15 cellular contexts compared by ENCODE assay signal in genomic region chr7:75968561-75969001, GRCh38. TPM values are rescaled to one million over a fixed set of nuclear protein-coding genes. Genes with fewer than 3 reads are reported as not detected.
A peak's percentile ranks its signal among the peaks of the same experiment; 100 is the strongest.
DNase-seq lines count a peak whose midpoint lies in the region; ATAC-seq and TF ChIP-seq lines count a peak whose summit lies in the region.
"Had no signal": no experiment of that assay in that cellular context is flagged by ENCODE, and none has a peak within 500 bp of the region (broad histone marks: within the 10 kb centered on the region; RNA-seq: fewer than 3 reads in every experiment).

No MANE protein-coding gene starts in this region.

- H3K9me3 ChIP-seq in endodermal cell (ENCODE audit: control insufficient read depth, low read length) (no peaks in the 10 kb centered on the region), skeletal muscle tissue (ENCODE audit: control insufficient read depth in 3 of 3, low read length in 3 of 3) (no peaks in the 10 kb centered on the region), aorta (ENCODE audit: control insufficient read depth, low read length) (no peaks in the 10 kb centered on the region)
- H3K9me3 ChIP-seq: Caco-2 had no signal

- H3K27me3 ChIP-seq in endodermal cell (ENCODE audit: control insufficient read depth, insufficient read depth, low read length, poor library complexity, severe bottlenecking) (no peaks in the 10 kb centered on the region), skeletal muscle tissue (ENCODE audit: control insufficient read depth in 3 of 3, insufficient read depth in 3 of 3, low read length in 3 of 3) (no peaks in the 10 kb centered on the region), aorta (ENCODE audit: control insufficient read depth in 1 of 2, insufficient read depth in 2 of 2, low read length in 1 of 2) (no peaks in the 10 kb centered on the region)

- H3K4me3 Mint-ChIP-seq in endodermal cell, result no peak overlapping the region
- H3K4me3 Mint-ChIP-seq: activated CD8-positive, alpha-beta T cell treated with anti-CD3 and anti-CD28 coated beads for 36 hours had no signal

- no peak overlapping the region for H3K27ac Mint-ChIP-seq in endodermal cell
- H3K27ac Mint-ChIP-seq: activated CD8-positive, alpha-beta T cell treated with anti-CD3 and anti-CD28 coated beads for 36 hours had no signal

- H3K4me3 ChIP-seq in endodermal cell (ENCODE audit: low read length) (no peak overlapping the region), skeletal muscle tissue (ENCODE audit: low read length in 3 of 3) (peak overlapping the region; percentile 32 to 54 (median 43)), aorta (ENCODE audit: low read length in 2 of 2) (no peak overlapping the region)

- H3K27me3 Mint-ChIP-seq in endodermal cell (ENCODE audit: insufficient read depth), result no peaks in the 10 kb centered on the region
- H3K27me3 Mint-ChIP-seq: activated CD8-positive, alpha-beta T cell treated with anti-CD3 and anti-CD28 coated beads for 36 hours had no signal

- H3K36me3 ChIP-seq in endodermal cell (ENCODE audit: control insufficient read depth, insufficient read depth, low read length) (peaks cover 14% of the 10 kb centered on the region), skeletal muscle tissue (ENCODE audit: control insufficient read depth in 3 of 3, insufficient read depth in 3 of 3, low read length in 3 of 3) (peaks cover 0 to 2% (median 0%) of the 10 kb centered on the region in 3 donors), aorta (ENCODE audit: control insufficient read depth in 1 of 2, insufficient read depth in 2 of 2, low read length in 1 of 2) (no peaks in the 10 kb centered on the region)

- H3K9ac ChIP-seq in endodermal cell (ENCODE audit: extremely low read depth, low read length, poor library complexity, severe bottlenecking) (no peak overlapping the region), skeletal muscle tissue (ENCODE audit: low read depth in 1 of 3, low read length in 3 of 3) (peak overlapping the region; percentile 40 to 64 (median 50))

- intact Hi-C loops in aorta (cut with DNase I), result loop anchor here in 1 of 2 donors (5.0 kb wide), 1 partner anchor 51 kb away; the partner anchor contains the start of gene POR

- no peaks in the 10 kb centered on the region for H3K9me3 Mint-ChIP-seq in endodermal cell
- H3K9me3 Mint-ChIP-seq: activated CD8-positive, alpha-beta T cell treated with anti-CD3 and anti-CD28 coated beads for 36 hours had no signal

- DNase-seq in Ammon's horn (ENCODE audit: low spot score), result peak; percentile 70
- no peak for DNase-seq in endodermal cell
- peak; percentile 88 for DNase-seq in medulla oblongata (ENCODE audit: extremely low spot score)
- DNase-seq in NCI-H526 treated with DMSO at 0.1 percent for 48 hours (lab: John Stamatoyannopoulos, UW), result no peak
- no peak for DNase-seq in aorta
- DNase-seq: activated CD8-positive, alpha-beta T cell treated with anti-CD3 and anti-CD28 coated beads for 36 hours; amniotic stem cell; Caco-2; Kasumi-1; mesendoderm; NCI-H1436 treated with DMSO at 0.1 percent for 48 hours; stimulated activated CD4-positive, alpha-beta T cell treated with anti-CD3 and anti-CD28 coated beads, Interleukin-15, amount 100 ng/mL, for 24 hours had no signal

- 92 to 93% methylated on average over 11 to 12 of the region's 12 CpGs for WGBS in endodermal cell (ENCODE audit: insufficient coverage in 1 of 2, insufficient read length in 1 of 2), 2 experiments
- 89 to 90% methylated on average over 12 of the region's 12 CpGs for WGBS in aorta, 2 donors

- no peaks in the 10 kb centered on the region for H3K4me1 ChIP-seq in endodermal cell (ENCODE audit: control insufficient read depth, insufficient read depth, low read length)
- H3K4me1 ChIP-seq in skeletal muscle tissue (ENCODE audit: control insufficient read depth in 3 of 3, insufficient read depth in 3 of 3, low read length in 3 of 3), result peaks cover 62 to 72% (median 69%) of the 10 kb centered on the region in 3 donors
- no peaks in the 10 kb centered on the region for H3K4me1 ChIP-seq in aorta (ENCODE audit: control insufficient read depth in 1 of 2, insufficient read depth in 2 of 2, low read length in 2 of 2)

- H3K4me1 Mint-ChIP-seq in endodermal cell, result no peaks in the 10 kb centered on the region

- TF ChIP-seq CTCF in endodermal cell (conservative IDR thresholded peaks at IDR 0.05), result no peak

- H3K27ac ChIP-seq in endodermal cell (ENCODE audit: low read depth, low read length) (peak overlapping the region; percentile 72), skeletal muscle tissue (ENCODE audit: low read depth, low read length) (peak overlapping the region; percentile 99), aorta (ENCODE audit: low read depth in 1 of 2, low read length in 2 of 2) (no peak overlapping the region)

- ATAC-seq in GM19397 (IDR thresholded peaks at IDR 0.05; ENCODE audit: unreplicated experiment) (no peak), aorta (ENCODE audit: low FRiP score) (no peak), GM21737 (IDR thresholded peaks at IDR 0.05; ENCODE audit: unreplicated experiment) (no peak)
- ATAC-seq: activated CD8-positive, alpha-beta T cell treated with anti-CD3 and anti-CD28 coated beads for 36 hours had no signal

- H3K36me3 Mint-ChIP-seq in endodermal cell (ENCODE audit: low read depth), result peaks cover 29% of the 10 kb centered on the region

RNA-seq across cellular contexts. Expression of gene TMEM120A, which starts 25.8 kb away (rescaled TPM):
- total RNA-seq in endodermal cell, result 10 to 100 TPM; 18.8 to 19.1 TPM
- polyA plus RNA-seq in endodermal cell (2013, experiment 1 of 2), result 28.4 TPM
- 30.6 TPM for polyA plus RNA-seq in endodermal cell (2013, experiment 2 of 2)
- 35.5 TPM for total RNA-seq in skeletal muscle tissue
- total RNA-seq in aorta, result 10 to 100 TPM; 53.8 to 75.1 TPM
- 100 to 1,000 TPM in 1 of 2 donors, 10 to 100 TPM in 1; 84.0 to 144 TPM for polyA plus RNA-seq in aorta

RNA-seq across cellular contexts. Expression of gene POR, which starts 53.6 kb away (rescaled TPM):
- total RNA-seq in endodermal cell, result 10 to 100 TPM; 85.2 to 92.9 TPM
- 96.3 TPM for polyA plus RNA-seq in endodermal cell (2013, experiment 1 of 2)
- 80.9 TPM for polyA plus RNA-seq in endodermal cell (2013, experiment 2 of 2)
- 42.8 TPM for total RNA-seq in skeletal muscle tissue
- 100 to 1,000 TPM in 1 of 2 donors, 10 to 100 TPM in 1; 87.4 to 121 TPM for total RNA-seq in aorta
- polyA plus RNA-seq in aorta, result 10 to 100 TPM; 40.4 to 71.8 TPM

Comparison
In these comparisons a context has a peak if more than half of its experiments do, and no peak if none do; other contexts are left out.
1. DNase-seq: peak in Ammon's horn (single experiment) and medulla oblongata (single experiment); none in endodermal cell (single experiment), NCI-H526 treated with DMSO at 0.1 percent for 48 hours (single experiment) and aorta (0 of 2).
2. H3K27ac ChIP-seq: peak in endodermal cell (single experiment) and skeletal muscle tissue (single experiment); none in aorta (0 of 2).
3. H3K4me3 ChIP-seq: peak in skeletal muscle tissue (3 of 3); none in endodermal cell (single experiment) and aorta (0 of 2).